ENCODE assay signal across 11 cellular contexts in the genomic region with DNA sequence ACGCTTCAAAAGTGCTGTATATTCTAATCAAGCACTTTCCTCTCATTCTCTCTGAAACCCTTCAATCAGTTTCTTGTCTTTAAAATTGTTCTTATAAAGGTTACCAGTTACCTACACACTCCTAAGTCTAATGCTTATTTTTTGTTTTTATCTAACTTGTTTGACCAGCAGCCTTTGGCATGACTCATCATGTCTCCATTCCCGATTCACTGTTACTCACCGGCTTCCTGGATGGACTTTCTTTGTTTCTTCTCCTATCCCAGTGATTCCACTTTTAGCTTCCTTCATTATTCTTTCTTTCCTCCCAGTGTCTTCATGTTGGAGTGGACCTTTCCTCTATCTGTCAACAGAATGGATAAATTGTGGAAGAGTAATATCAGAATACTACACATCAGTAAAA.
DNase-seq lines count a peak whose midpoint lies in the region; ATAC-seq and TF ChIP-seq lines count a peak whose summit lies in the region.
"Had no signal": no experiment of that assay in that cellular context is flagged by ENCODE, and none has a peak within 500 bp of the region (broad histone marks: within the 10 kb centered on the region; RNA-seq: fewer than 3 reads in every experiment).

No MANE protein-coding gene starts in this region.

- in situ Hi-C loops in ACHN (cut with HindIII; ENCODE audit: low pct_ligation_motif_present, low pct_unique_long_range_greater_than_20kb, low sequenced_read_pairs) (no loop called here), T47D (cut with HindIII; ENCODE audit: low pct_unique_long_range_greater_than_20kb, low sequenced_read_pairs) (no loop called here)

- H3K27ac ChIP-seq in ovary = no peak overlapping the region

- intact Hi-C loops in ovary (cut with DNase I) = no loop called here

- TF ChIP-seq EP300 in ovary (IDR thresholded peaks at IDR 0.05) = no peak

- no peak for ATAC-seq in HG03342 (IDR thresholded peaks at IDR 0.05; ENCODE audit: unreplicated experiment)
- no peak for ATAC-seq in GM18858 (IDR thresholded peaks at IDR 0.05; ENCODE audit: unreplicated experiment)
- ATAC-seq: activated naive CD4-positive, alpha-beta T cell treated with anti-CD3 and anti-CD28 coated beads, Interleukin-2, amount 50 U/mL, for 72 hours had no signal

- no peaks in the 10 kb centered on the region for H3K36me3 ChIP-seq in ovary

- no peaks in the 10 kb centered on the region for H3K9me3 ChIP-seq in ovary

- WGBS in ovary, 3 donors = 63 to 65% (median 65%) methylated on average over 3 of the region's 3 CpGs

- H3K4me3 ChIP-seq in ovary = no peak overlapping the region

- DNase-seq in ACHN (peak; percentile 35), HS-5 (ENCODE audit: low read depth) (peak; percentile 41), T47D (ENCODE audit: low read depth in 1 of 2, low spot score in 1 of 2) (peak; percentile 35 to 59), islet precursor cell (peak; percentile 71), ovary (no peak), hypothalamus (lab: John Stamatoyannopoulos, UW) (no peak)
- DNase-seq: effector memory CD4-positive, alpha-beta T cell; NCI-H524 treated with DMSO at 0.1 percent for 48 hours had no signal

- no peaks in the 10 kb centered on the region for H3K27me3 ChIP-seq in ovary

- no peaks in the 10 kb centered on the region for H3K4me1 ChIP-seq in ovary (ENCODE audit: insufficient read depth)

- TF ChIP-seq POLR2A in ovary (IDR thresholded peaks at IDR 0.05) = no peak

- no peak for TF ChIP-seq CTCF in ovary (IDR thresholded peaks at IDR 0.05)

Comparison
In these comparisons a context has a peak if more than half of its experiments do, and no peak if none do; other contexts are left out.
1. DNase-seq: peak in ACHN (single experiment), HS-5 (single experiment), T47D (2 of 2) and islet precursor cell (single experiment); none in ovary (0 of 5) and hypothalamus (0 of 51).